In the genomic region with DNA sequence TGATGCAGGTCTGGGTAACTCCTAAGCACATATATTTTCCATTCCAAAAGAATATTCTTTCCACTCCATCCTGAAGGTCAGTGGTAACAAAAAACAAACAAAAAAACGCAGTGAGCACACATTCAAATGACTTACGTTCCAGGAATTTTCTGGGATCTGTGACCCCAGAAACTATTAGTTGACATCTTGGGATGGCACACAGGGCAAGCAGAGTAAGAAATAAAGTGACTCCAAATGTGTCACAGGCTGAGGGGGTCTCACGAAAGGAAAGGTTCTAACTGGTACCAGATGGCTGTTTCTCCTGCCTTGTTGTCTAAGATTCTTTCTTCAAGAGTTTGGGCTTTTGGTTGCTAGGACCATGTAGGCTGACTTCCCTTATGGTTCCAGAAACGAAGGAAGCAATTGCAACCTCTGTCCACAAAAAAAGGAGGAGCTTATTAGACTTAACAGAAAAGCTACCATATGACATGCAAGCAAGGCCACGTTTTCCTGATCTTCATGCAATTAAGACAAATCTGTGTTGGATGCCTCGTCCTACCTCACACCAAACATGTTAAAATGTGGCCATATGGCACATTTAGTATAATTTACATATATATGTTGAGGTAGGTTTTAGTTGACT, we compare ENCODE assay signal across 1 cellular context.
TF ChIP-seq lines count a peak whose summit lies in the region.

No MANE protein-coding gene starts in this region.

TF ChIP-seq in GM23338, 12 proteins besides CTCF, POLR2A, EP300 and RAD21 (continued from another document):
- TF ChIP-seq, protein P1, sequence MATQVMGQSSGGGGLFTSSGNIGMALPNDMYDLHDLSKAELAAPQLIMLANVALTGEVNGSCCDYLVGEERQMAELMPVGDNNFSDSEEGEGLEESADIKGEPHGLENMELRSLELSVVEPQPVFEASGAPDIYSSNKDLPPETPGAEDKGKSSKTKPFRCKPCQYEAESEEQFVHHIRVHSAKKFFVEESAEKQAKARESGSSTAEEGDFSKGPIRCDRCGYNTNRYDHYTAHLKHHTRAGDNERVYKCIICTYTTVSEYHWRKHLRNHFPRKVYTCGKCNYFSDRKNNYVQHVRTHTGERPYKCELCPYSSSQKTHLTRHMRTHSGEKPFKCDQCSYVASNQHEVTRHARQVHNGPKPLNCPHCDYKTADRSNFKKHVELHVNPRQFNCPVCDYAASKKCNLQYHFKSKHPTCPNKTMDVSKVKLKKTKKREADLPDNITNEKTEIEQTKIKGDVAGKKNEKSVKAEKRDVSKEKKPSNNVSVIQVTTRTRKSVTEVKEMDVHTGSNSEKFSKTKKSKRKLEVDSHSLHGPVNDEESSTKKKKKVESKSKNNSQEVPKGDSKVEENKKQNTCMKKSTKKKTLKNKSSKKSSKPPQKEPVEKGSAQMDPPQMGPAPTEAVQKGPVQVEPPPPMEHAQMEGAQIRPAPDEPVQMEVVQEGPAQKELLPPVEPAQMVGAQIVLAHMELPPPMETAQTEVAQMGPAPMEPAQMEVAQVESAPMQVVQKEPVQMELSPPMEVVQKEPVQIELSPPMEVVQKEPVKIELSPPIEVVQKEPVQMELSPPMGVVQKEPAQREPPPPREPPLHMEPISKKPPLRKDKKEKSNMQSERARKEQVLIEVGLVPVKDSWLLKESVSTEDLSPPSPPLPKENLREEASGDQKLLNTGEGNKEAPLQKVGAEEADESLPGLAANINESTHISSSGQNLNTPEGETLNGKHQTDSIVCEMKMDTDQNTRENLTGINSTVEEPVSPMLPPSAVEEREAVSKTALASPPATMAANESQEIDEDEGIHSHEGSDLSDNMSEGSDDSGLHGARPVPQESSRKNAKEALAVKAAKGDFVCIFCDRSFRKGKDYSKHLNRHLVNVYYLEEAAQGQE (IDR thresholded peaks at IDR 0.05; ENCODE audit: unreplicated experiment), result no peak
- TF ChIP-seq, protein P2, sequence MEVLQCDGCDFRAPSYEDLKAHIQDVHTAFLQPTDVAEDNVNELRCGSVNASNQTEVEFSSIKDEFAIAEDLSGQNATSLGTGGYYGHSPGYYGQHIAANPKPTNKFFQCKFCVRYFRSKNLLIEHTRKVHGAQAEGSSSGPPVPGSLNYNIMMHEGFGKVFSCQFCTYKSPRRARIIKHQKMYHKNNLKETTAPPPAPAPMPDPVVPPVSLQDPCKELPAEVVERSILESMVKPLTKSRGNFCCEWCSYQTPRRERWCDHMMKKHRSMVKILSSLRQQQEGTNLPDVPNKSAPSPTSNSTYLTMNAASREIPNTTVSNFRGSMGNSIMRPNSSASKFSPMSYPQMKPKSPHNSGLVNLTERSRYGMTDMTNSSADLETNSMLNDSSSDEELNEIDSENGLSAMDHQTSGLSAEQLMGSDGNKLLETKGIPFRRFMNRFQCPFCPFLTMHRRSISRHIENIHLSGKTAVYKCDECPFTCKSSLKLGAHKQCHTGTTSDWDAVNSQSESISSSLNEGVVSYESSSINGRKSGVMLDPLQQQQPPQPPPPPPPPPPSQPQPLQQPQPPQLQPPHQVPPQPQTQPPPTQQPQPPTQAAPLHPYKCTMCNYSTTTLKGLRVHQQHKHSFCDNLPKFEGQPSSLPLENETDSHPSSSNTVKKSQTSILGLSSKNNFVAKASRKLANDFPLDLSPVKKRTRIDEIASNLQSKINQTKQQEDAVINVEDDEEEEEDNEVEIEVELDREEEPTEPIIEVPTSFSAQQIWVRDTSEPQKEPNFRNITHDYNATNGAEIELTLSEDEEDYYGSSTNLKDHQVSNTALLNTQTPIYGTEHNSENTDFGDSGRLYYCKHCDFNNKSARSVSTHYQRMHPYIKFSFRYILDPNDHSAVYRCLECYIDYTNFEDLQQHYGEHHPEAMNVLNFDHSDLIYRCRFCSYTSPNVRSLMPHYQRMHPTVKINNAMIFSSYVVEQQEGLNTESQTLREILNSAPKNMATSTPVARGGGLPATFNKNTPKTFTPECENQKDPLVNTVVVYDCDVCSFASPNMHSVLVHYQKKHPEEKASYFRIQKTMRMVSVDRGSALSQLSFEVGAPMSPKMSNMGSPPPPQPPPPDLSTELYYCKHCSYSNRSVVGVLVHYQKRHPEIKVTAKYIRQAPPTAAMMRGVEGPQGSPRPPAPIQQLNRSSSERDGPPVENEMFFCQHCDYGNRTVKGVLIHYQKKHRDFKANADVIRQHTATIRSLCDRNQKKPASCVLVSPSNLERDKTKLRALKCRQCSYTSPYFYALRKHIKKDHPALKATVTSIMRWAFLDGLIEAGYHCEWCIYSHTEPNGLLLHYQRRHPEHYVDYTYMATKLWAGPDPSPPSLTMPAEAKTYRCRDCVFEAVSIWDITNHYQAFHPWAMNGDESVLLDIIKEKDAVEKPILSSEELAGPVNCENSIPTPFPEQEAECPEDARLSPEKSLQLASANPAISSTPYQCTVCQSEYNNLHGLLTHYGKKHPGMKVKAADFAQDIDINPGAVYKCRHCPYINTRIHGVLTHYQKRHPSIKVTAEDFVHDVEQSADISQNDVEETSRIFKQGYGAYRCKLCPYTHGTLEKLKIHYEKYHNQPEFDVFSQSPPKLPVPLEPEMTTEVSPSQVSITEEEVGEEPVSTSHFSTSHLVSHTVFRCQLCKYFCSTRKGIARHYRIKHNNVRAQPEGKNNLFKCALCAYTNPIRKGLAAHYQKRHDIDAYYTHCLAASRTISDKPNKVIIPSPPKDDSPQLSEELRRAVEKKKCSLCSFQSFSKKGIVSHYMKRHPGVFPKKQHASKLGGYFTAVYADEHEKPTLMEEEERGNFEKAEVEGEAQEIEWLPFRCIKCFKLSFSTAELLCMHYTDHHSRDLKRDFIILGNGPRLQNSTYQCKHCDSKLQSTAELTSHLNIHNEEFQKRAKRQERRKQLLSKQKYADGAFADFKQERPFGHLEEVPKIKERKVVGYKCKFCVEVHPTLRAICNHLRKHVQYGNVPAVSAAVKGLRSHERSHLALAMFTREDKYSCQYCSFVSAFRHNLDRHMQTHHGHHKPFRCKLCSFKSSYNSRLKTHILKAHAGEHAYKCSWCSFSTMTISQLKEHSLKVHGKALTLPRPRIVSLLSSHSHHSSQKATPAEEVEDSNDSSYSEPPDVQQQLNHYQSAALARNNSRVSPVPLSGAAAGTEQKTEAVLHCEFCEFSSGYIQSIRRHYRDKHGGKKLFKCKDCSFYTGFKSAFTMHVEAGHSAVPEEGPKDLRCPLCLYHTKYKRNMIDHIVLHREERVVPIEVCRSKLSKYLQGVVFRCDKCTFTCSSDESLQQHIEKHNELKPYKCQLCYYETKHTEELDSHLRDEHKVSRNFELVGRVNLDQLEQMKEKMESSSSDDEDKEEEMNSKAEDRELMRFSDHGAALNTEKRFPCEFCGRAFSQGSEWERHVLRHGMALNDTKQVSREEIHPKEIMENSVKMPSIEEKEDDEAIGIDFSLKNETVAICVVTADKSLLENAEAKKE (CRISPR knock-in tag; IDR thresholded peaks at IDR 0.05), result no peak
- TF ChIP-seq, protein P3, sequence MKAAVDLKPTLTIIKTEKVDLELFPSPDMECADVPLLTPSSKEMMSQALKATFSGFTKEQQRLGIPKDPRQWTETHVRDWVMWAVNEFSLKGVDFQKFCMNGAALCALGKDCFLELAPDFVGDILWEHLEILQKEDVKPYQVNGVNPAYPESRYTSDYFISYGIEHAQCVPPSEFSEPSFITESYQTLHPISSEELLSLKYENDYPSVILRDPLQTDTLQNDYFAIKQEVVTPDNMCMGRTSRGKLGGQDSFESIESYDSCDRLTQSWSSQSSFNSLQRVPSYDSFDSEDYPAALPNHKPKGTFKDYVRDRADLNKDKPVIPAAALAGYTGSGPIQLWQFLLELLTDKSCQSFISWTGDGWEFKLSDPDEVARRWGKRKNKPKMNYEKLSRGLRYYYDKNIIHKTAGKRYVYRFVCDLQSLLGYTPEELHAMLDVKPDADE (IDR thresholded peaks at IDR 0.05), result no peak
- TF ChIP-seq ZNF331 (CRISPR knock-in tag; IDR thresholded peaks at IDR 0.05; ENCODE audit: low read depth), result no peak
- TF ChIP-seq EZH2phosphoT487 (IDR thresholded peaks at IDR 0.05; ENCODE audit: unreplicated experiment), result no peak
- TF ChIP-seq CREB1 (CRISPR knock-in tag; IDR thresholded peaks at IDR 0.05; ENCODE audit: low read depth), result no peak
- TF ChIP-seq STAT1 (IDR thresholded peaks at IDR 0.05; ENCODE audit: unreplicated experiment), result no peak
- no peak for TF ChIP-seq EZH2 (IDR thresholded peaks at IDR 0.05; ENCODE audit: low read depth, unreplicated experiment)
- TF ChIP-seq POLR2AphosphoS5 (IDR thresholded peaks at IDR 0.05; ENCODE audit: low read depth), result no peak
